13 cellular contexts compared by ENCODE assay signal in genomic region chr11:2522636-2523255, GRCh38.
DNase-seq lines count a peak whose midpoint lies in the region; ATAC-seq and TF ChIP-seq lines count a peak whose summit lies in the region.
"Had no signal": no experiment of that assay in that cellular context is flagged by ENCODE, and none has a peak within 500 bp of the region (broad histone marks: within the 10 kb centered on the region; RNA-seq: fewer than 3 reads in every experiment).

No MANE protein-coding gene starts in this region.

- H3K27ac ChIP-seq in upper lobe of left lung (no peak overlapping the region), OCI-LY7 (ENCODE audit: low read depth, low read length, poor library complexity, severe bottlenecking) (no peak overlapping the region)
- H3K27ac ChIP-seq: brain microvascular endothelial cell, epithelial cell of prostate had no signal

- no peak for TF ChIP-seq POLR2A in upper lobe of left lung (IDR thresholded peaks at IDR 0.05)

- no peaks in the 10 kb centered on the region for H3K36me3 ChIP-seq in mucosa of descending colon (ENCODE audit: low read depth)
- no peaks in the 10 kb centered on the region for H3K36me3 ChIP-seq in upper lobe of left lung
- H3K36me3 ChIP-seq in OCI-LY7 (ENCODE audit: insufficient read depth, low read length), result no peaks in the 10 kb centered on the region
- H3K36me3 ChIP-seq: brain microvascular endothelial cell had no signal

- 90 to 95% methylated on average over 12 to 17 of the region's 17 CpGs for WGBS in upper lobe of left lung, 2 donors

- POLR2A ChIA-PET in OCI-LY7 (lab: Charles Lee), result no interaction called here

- no peak for TF ChIP-seq EP300 in upper lobe of left lung (IDR thresholded peaks at IDR 0.05)

- H4K20me1 ChIP-seq in OCI-LY7 (ENCODE audit: insufficient read depth, low read length), result no peaks in the 10 kb centered on the region

- intact Hi-C loops in Right ventricle myocardium superior (cut with DNase I) (loop anchor here (5.0 to 10.0 kb wide), 2 partner anchors 75 to 218 kb away; partner anchors contain the start of genes C11orf21, KCNQ1 and TSPAN32), left ventricle myocardium superior (cut with micrococcal nuclease) (no loop called here), mucosa of descending colon (cut with DNase I, micrococcal nuclease) (no loop called here), OCI-LY7 (cut with micrococcal nuclease; ENCODE audit: unreplicated experiment) (no loop called here)

- no peak overlapping the region for H3K4me2 ChIP-seq in OCI-LY7 (ENCODE audit: low read length)

- peaks cover 15% of the 10 kb centered on the region for H3K4me1 ChIP-seq in mucosa of descending colon (ENCODE audit: low read depth)
- peaks cover 0 to 16% (median 10%) of the 10 kb centered on the region in 4 donors for H3K4me1 ChIP-seq in upper lobe of left lung
- peaks cover 17% of the 10 kb centered on the region for H3K4me1 ChIP-seq in OCI-LY7 (ENCODE audit: insufficient read depth, low read length, poor library complexity, severe bottlenecking)

- no peak overlapping the region for H2AFZ ChIP-seq in OCI-LY7 (ENCODE audit: low read length)

- H3K4me3 ChIP-seq in mucosa of descending colon (no peak overlapping the region), upper lobe of left lung (no peak overlapping the region), OCI-LY7 (ENCODE audit: low read depth, low read length, poor library complexity, severe bottlenecking) (no peak overlapping the region)

- DNase-seq in Right ventricle myocardium superior, result peak; percentile 25
- no peak for DNase-seq in left ventricle myocardium superior
- peak; percentile 72 for DNase-seq in cerebellar cortex (ENCODE audit: low spot score)
- DNase-seq in mucosa of descending colon, result peak; percentile 1 to 44 (median 18)
- DNase-seq in upper lobe of left lung, result peak; percentile 15 to 44
- DNase-seq in OCI-LY7 (ENCODE audit: low spot score), result no peak
- DNase-seq: brain microvascular endothelial cell, IMR-90, NCI-H1436, NCI-H526 had no signal

- no peak for ATAC-seq in Right ventricle myocardium superior (ENCODE audit: poor library complexity)
- no peak for ATAC-seq in left ventricle myocardium superior
- no peak for ATAC-seq in mucosa of descending colon
- no peak for ATAC-seq in upper lobe of left lung (ENCODE audit: low FRiP score in 2 of 2)
- no peak for ATAC-seq in HG03045 (IDR thresholded peaks at IDR 0.05; ENCODE audit: unreplicated experiment)
- ATAC-seq in HG03175 (IDR thresholded peaks at IDR 0.05; ENCODE audit: unreplicated experiment), result no peak

- BruUV-seq in OCI-LY7 (replicated peaks; lab: Mats Ljungman, UMichigan), result no TSS peak

- no peaks in the 10 kb centered on the region for H3K79me2 ChIP-seq in OCI-LY7 (ENCODE audit: insufficient read depth, low read depth, low read length)

- TF ChIP-seq CTCF in mucosa of descending colon (IDR thresholded peaks at IDR 0.05), result no peak
- TF ChIP-seq CTCF in upper lobe of left lung (IDR thresholded peaks at IDR 0.05), result no peak
- TF ChIP-seq CTCF in OCI-LY7 (conservative IDR thresholded peaks at IDR 0.05; ENCODE audit: low read length), result no peak

- H3K27me3 ChIP-seq in upper lobe of left lung, result no peaks in the 10 kb centered on the region
- H3K27me3 ChIP-seq: brain microvascular endothelial cell had no signal

- CTCF ChIA-PET in OCI-LY7 (lab: Charles Lee; ENCODE audit: unreplicated experiment), result no interaction called here

- H3K9me3 ChIP-seq in mucosa of descending colon (no peaks in the 10 kb centered on the region), upper lobe of left lung (no peaks in the 10 kb centered on the region), OCI-LY7 (ENCODE audit: low read length) (no peaks in the 10 kb centered on the region)

- H3K9me2 ChIP-seq in OCI-LY7 (ENCODE audit: insufficient read depth, low read length), result no peaks in the 10 kb centered on the region

Comparison
In these comparisons a context has a peak if more than half of its experiments do, and no peak if none do; other contexts are left out.
1. DNase-seq: peak in Right ventricle myocardium superior (single experiment), cerebellar cortex (single experiment), mucosa of descending colon (3 of 3) and upper lobe of left lung (2 of 2); none in left ventricle myocardium superior (single experiment) and OCI-LY7 (single experiment).